Comparison of ENCODE assay signal across 8 cellular contexts in the genomic region with DNA sequence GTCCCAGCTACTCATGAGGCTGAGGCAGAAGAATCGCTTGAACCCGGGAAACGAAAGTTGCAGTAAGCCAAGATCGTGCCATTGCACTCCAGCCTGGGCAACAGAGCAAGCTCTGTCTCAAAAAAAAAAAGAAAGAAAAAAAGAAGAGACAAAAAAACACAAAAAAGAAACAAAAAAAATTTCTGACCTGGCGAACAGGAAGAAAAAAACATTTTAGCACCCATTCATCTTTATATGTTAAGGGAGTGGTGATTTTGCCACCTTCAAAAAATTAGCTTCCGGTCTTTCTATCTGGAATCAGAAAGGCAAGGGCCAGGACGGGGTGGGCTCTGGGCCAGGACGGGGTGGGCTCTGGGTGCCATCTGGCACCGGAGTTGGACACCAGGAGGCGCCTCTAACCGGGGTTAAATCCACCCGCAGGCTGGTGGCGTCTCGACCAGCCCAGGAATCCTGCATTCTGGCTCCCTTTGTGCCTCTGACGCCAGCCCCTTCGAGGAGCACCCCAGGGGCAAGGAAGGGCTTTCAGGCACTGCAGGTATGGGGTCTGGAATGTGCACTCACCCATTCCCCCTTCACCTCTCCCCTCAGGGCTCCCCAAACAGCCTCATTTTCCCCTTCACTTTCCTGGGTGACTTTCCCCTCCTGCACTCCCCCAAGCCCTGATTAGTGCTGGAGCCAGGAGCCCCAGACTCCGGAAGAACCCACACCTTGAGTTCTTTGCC. TPM values are rescaled to one million over a fixed set of nuclear protein-coding genes. Genes with fewer than 3 reads are reported as not detected.
DNase-seq lines count a peak whose midpoint lies in the region; ATAC-seq and TF ChIP-seq lines count a peak whose summit lies in the region.

No MANE protein-coding gene starts in this region.

- H3K27ac Mint-ChIP-seq in CD8-positive, alpha-beta T cell, result peak overlapping the region; percentile 63

- H3K27me3 Mint-ChIP-seq in CD8-positive, alpha-beta T cell (ENCODE audit: low read depth), result no peaks in the 10 kb centered on the region

- ATAC-seq in CD8-positive, alpha-beta T cell, result peak; percentile 65
- ATAC-seq in HG02973 (IDR thresholded peaks at IDR 0.05; ENCODE audit: unreplicated experiment) (no peak), GM21381 (IDR thresholded peaks at IDR 0.05; ENCODE audit: unreplicated experiment) (no peak)

- H3K4me2 ChIP-seq in smooth muscle cell, result peak overlapping the region; percentile 46

- no peaks in the 10 kb centered on the region for H3K79me2 ChIP-seq in smooth muscle cell (ENCODE audit: low read depth)

- CTCF ChIA-PET in CD8-positive, alpha-beta T cell (lab: Charles Lee), result interaction anchor here (0.6 to 11.7 kb wide), 24 partner anchors 10 to 247 kb away, joined by 3 to 263 read pairs (median 4); partner anchors contain the start of genes C19orf53, IL27RA, MRI1 and ZSWIM4

- H3K36me3 Mint-ChIP-seq in CD8-positive, alpha-beta T cell, result peaks cover under 1% of the 10 kb centered on the region

- 40% methylated on average over 15 of the region's 17 CpGs for WGBS in smooth muscle cell (ENCODE audit: low lambda C conversion rate)

- in situ Hi-C loops in KBM-7 (cut with MboI; ENCODE audit: low pct_unique_long_range_greater_than_20kb, low sequenced_read_pairs), result loop anchor here (10.0 kb wide), 1 partner anchor 60 kb away; no protein-coding TSS in a partner anchor

- POLR2A ChIA-PET in CD8-positive, alpha-beta T cell (lab: Charles Lee), result interaction anchor here (0.6 to 2.2 kb wide), 5 partner anchors 10 to 568 kb away, joined by 3 to 15 read pairs (median 4); no protein-coding TSS in a partner anchor

- TF ChIP-seq CTCF in CD8-positive, alpha-beta T cell (IDR thresholded peaks at IDR 0.05), result peak; percentile 73
- peak; percentile 62 for TF ChIP-seq CTCF in smooth muscle cell (IDR thresholded peaks at IDR 0.05; ENCODE audit: borderline replicate concordance, insufficient read depth, poor library complexity, severe bottlenecking)

- H3F3A ChIP-seq in smooth muscle cell (ENCODE audit: low read depth), result peaks cover 27% of the 10 kb centered on the region

- H2AFZ ChIP-seq in smooth muscle cell (ENCODE audit: low read depth), result peak overlapping the region; percentile 26

- peak; percentile 44 to 86 (median 73) for DNase-seq in CD8-positive, alpha-beta T cell
- DNase-seq in KBM-7 (peak; percentile 73), T-helper 22 cell (ENCODE audit: low read depth) (peak; percentile 29), amygdala (lab: John Stamatoyannopoulos, UW) (peak in 39 of 56 donors; percentile 7 to 76 (median 32)), hepatic stellate cell (ENCODE audit: low spot score) (peak; percentile 69), smooth muscle cell (lab: John Stamatoyannopoulos, UW; ENCODE audit: unreplicated experiment) (peak; percentile 16)

- no peaks in the 10 kb centered on the region for H3K9me3 Mint-ChIP-seq in CD8-positive, alpha-beta T cell

- no peaks in the 10 kb centered on the region for H3K9me3 ChIP-seq in CD8-positive, alpha-beta T cell (ENCODE audit: low read length)
- no peaks in the 10 kb centered on the region for H3K9me3 ChIP-seq in smooth muscle cell (replicated peaks; ENCODE audit: low read depth)

- H3K9ac ChIP-seq in smooth muscle cell (ENCODE audit: low read depth), result no peak overlapping the region

- intact Hi-C loops in CD8-positive, alpha-beta T cell (cut with DNase I, micrococcal nuclease), result loop anchor here (1.0 to 5.0 kb wide), 6 partner anchors 62 to 287 kb away; partner anchors contain the start of gene MISP3 (in 2 of the 2)

- H3K36me3 ChIP-seq in CD8-positive, alpha-beta T cell (ENCODE audit: insufficient read depth, low read length), result no peaks in the 10 kb centered on the region
- no peaks in the 10 kb centered on the region for H3K36me3 ChIP-seq in smooth muscle cell (ENCODE audit: low read depth)

- H3K27me3 ChIP-seq in CD8-positive, alpha-beta T cell (ENCODE audit: insufficient read depth, low read length), result no peaks in the 10 kb centered on the region
- H3K27me3 ChIP-seq in smooth muscle cell (ENCODE audit: low read depth), result no peaks in the 10 kb centered on the region

- H3K27ac ChIP-seq in CD8-positive, alpha-beta T cell (ENCODE audit: low read depth, low read length), result no peak overlapping the region
- no peak overlapping the region for H3K27ac ChIP-seq in smooth muscle cell (ENCODE audit: low read depth)

- no peaks in the 10 kb centered on the region for H4K20me1 ChIP-seq in smooth muscle cell (ENCODE audit: low read depth)

- peaks cover 35% of the 10 kb centered on the region for H3K4me1 ChIP-seq in CD8-positive, alpha-beta T cell (ENCODE audit: insufficient read depth, low read length)
- H3K4me1 ChIP-seq in smooth muscle cell (ENCODE audit: low read depth), result peaks cover 9% of the 10 kb centered on the region

- peak overlapping the region; percentile 45 for H3K4me3 Mint-ChIP-seq in CD8-positive, alpha-beta T cell

- no peak overlapping the region for H3K4me3 ChIP-seq in CD8-positive, alpha-beta T cell (ENCODE audit: low read depth, low read length)
- no peak overlapping the region for H3K4me3 ChIP-seq in smooth muscle cell

- peaks cover 31% of the 10 kb centered on the region for H3K4me1 Mint-ChIP-seq in CD8-positive, alpha-beta T cell (ENCODE audit: low read depth)

RNA-seq across cellular contexts. Expression of gene ZSWIM4, which starts 10.4 kb away (rescaled TPM):
- total RNA-seq in CD8-positive, alpha-beta T cell, result 1 to 10 TPM; 4.1 to 5.0 TPM
- 3.0 and 4.7 TPM in 2 replicates for total RNA-seq in smooth muscle cell
- polyA plus RNA-seq in smooth muscle cell, result 5.8 and 8.2 TPM in 2 replicates

RNA-seq across cellular contexts. Expression of gene C19orf53, which starts 10.6 kb away (rescaled TPM):
- 100 to 1,000 TPM; 116 TPM for total RNA-seq in CD8-positive, alpha-beta T cell
- 117 and 192 TPM in 2 replicates for total RNA-seq in smooth muscle cell
- polyA plus RNA-seq in smooth muscle cell, result 298 TPM in 2 replicates

RNA-seq across cellular contexts. Expression of gene MRI1, which starts 20.6 kb away (rescaled TPM):
- 10 to 100 TPM; 14.3 to 14.8 TPM for total RNA-seq in CD8-positive, alpha-beta T cell
- 17.3 and 20.2 TPM in 2 replicates for total RNA-seq in smooth muscle cell
- 9.3 and 11.7 TPM in 2 replicates for polyA plus RNA-seq in smooth muscle cell

Comparison
In these comparisons a context has a peak if more than half of its experiments do, and no peak if none do; other contexts are left out.
1. DNase-seq: peak in every context shown above with its lines; median percentile 73 in CD8-positive, alpha-beta T cell; 73 in KBM-7; 69 in hepatic stellate cell; 32 in amygdala; 29 in T-helper 22 cell; 16 in smooth muscle cell.